13 cellular contexts compared by ENCODE assay signal in genomic region chr2:241870611-241871537, GRCh38. TPM values are rescaled to one million over a fixed set of nuclear protein-coding genes. Genes with fewer than 3 reads are reported as not detected.
A peak's percentile ranks its signal among the peaks of the same experiment; 100 is the strongest.
DNase-seq lines count a peak whose midpoint lies in the region; ATAC-seq, FAIRE-seq and TF ChIP-seq lines count a peak whose summit lies in the region.
"Had no signal": no experiment of that assay in that cellular context is flagged by ENCODE, and none has a peak within 500 bp of the region (broad histone marks: within the 10 kb centered on the region; RNA-seq: fewer than 3 reads in every experiment).

No MANE protein-coding gene starts in this region.

- no peak overlapping the region for H2BK120ac ChIP-seq in neuronal stem cell (ENCODE audit: low read depth, low read length)

- no peak overlapping the region for H3K18ac ChIP-seq in neuronal stem cell (ENCODE audit: low read length)

- FAIRE-seq in GM12878 (lab: Jason Lieb, UNC) = no peak
- FAIRE-seq: endometrium had no signal

- H3K4me2 ChIP-seq in DND-41 (ENCODE audit: insufficient read depth, low read length) (no peak overlapping the region), GM12878 (ENCODE audit: control insufficient read depth, insufficient read depth) (no peak overlapping the region), neuronal stem cell (ENCODE audit: insufficient read depth, low read length, poor library complexity, severe bottlenecking) (no peak overlapping the region)

- ATAC-seq in DND-41 (ENCODE audit: insufficient read depth, low read depth) (peak; percentile 73), GM12878 (peak; percentile 12), HG03045 (IDR thresholded peaks at IDR 0.05; ENCODE audit: unreplicated experiment) (no peak)

- WGBS in GM12878 (ENCODE audit: insufficient coverage, insufficient replicate concordance, low lambda C conversion rate, missing lambda C conversion rate) = 34% methylated on average over 28 of the region's 28 CpGs
- no CpG with 5 or more reads among the region's 28 CpGs for WGBS in neuronal stem cell (ENCODE audit: extremely low coverage in 2 of 2, insufficient read length in 2 of 2, insufficient replicate concordance in 1 of 2), 2 donors

- RAD21 ChIA-PET in GM12878 (lab: Charles Lee; ENCODE audit: unreplicated experiment) = no interaction called here

- H3K79me2 ChIP-seq in DND-41 (ENCODE audit: insufficient read depth, low read length) (no peaks in the 10 kb centered on the region), GM12878 (ENCODE audit: control insufficient read depth, insufficient read depth, low read length) (no peaks in the 10 kb centered on the region)

- DNase-seq in DND-41 (peak; percentile 85), LHCN-M2 (ENCODE audit: low read depth) (peak; percentile 59), GM12878 (ENCODE audit: low read depth, low spot score) (no peak), neuronal stem cell (ENCODE audit: low spot score) (no peak), NCI-H510A (lab: John Stamatoyannopoulos, UW) (no peak), coronary artery (ENCODE audit: low spot score) (no peak)
- DNase-seq: kidney glomerular epithelial cell, SHP77 treated with DMSO at 0.1 percent for 48 hours, sigmoid colon, tibial artery had no signal

- H3K27ac ChIP-seq in DND-41 (ENCODE audit: low read length) = peak overlapping the region; percentile 60
- H3K27ac ChIP-seq in GM12878 (ENCODE audit: control insufficient read depth, insufficient read depth) = no peak overlapping the region
- H3K27ac ChIP-seq in neuronal stem cell (replicated peaks; ENCODE audit: low read length) = no peak overlapping the region
- H3K27ac ChIP-seq in coronary artery = no peak overlapping the region
- H3K27ac ChIP-seq: sigmoid colon, tibial artery had no signal

- H3K9me3 ChIP-seq in DND-41 (ENCODE audit: insufficient read depth, low read length, severe bottlenecking) (no peaks in the 10 kb centered on the region), GM12878 (replicated peaks; ENCODE audit: control insufficient read depth, insufficient read depth, low read length) (no peaks in the 10 kb centered on the region; the same call in 1 of the 3 replicates), neuronal stem cell (replicated peaks in 1 of 2; ENCODE audit: control insufficient read depth in 2 of 2, insufficient read depth in 1 of 2, low read depth in 1 of 2, low read length in 2 of 2) (peaks cover 0 to 4% of the 10 kb centered on the region in 2 donors)
- H3K9me3 ChIP-seq: sigmoid colon, tibial artery had no signal

- no peak overlapping the region for H4K8ac ChIP-seq in neuronal stem cell (ENCODE audit: low read depth, low read length)

- TF ChIP-seq POLR2A in GM12878 (IDR thresholded peaks at IDR 0.05; ENCODE audit: low read depth, low read length) = no peak

- SMC1A ChIA-PET in GM12878 (lab: Charles Lee; ENCODE audit: uncharacterized antibody, unreplicated experiment) = interaction anchor here (0.8 kb wide), 1 partner anchor 27 kb away, joined by 3 read pairs; no protein-coding TSS in a partner anchor

- in situ Hi-C loops in GM12878 (cut with MboI) = loop anchor here (10.0 kb wide), 1 partner anchor 356 kb away; no protein-coding TSS in a partner anchor

- TF ChIP-seq RAD21 in GM12878 (IDR thresholded peaks at IDR 0.05; ENCODE audit: insufficient read depth, low read depth, low read length) = no peak

- no peak overlapping the region for H2BK12ac ChIP-seq in neuronal stem cell (ENCODE audit: low read length)

- POLR2A ChIA-PET in GM12878 (lab: Charles Lee) = no interaction called here

- H3K4me3 ChIP-seq in DND-41 (ENCODE audit: low read depth in 1 of 2, low read length in 2 of 2) (no peak overlapping the region), GM12878 (no peak overlapping the region), neuronal stem cell (ENCODE audit: low read length in 2 of 2) (peak overlapping the region in 1 of 2 donors; percentile 47), coronary artery (no peak overlapping the region)
- H3K4me3 ChIP-seq: sigmoid colon, tibial artery had no signal

- TF ChIP-seq EP300 in GM12878 (IDR thresholded peaks at IDR 0.05; ENCODE audit: borderline replicate concordance in 1 of 2, control insufficient read depth in 1 of 2, low read depth in 2 of 2, low read length in 2 of 2) = no peak

- TF ChIP-seq CTCF in DND-41 (IDR thresholded peaks at IDR 0.05; ENCODE audit: borderline replicate concordance, extremely low read depth, low read length, poor library complexity, severe bottlenecking) (peak; percentile 36), GM12878 (IDR thresholded peaks at IDR 0.05 in 2 of 3, conservative IDR thresholded peaks at IDR 0.05 in 1 of 3; ENCODE audit: control insufficient read depth in 2 of 3, extremely low read depth in 1 of 3, insufficient read depth in 1 of 3, low read depth in 3 of 3, low read length in 3 of 3) (no peak), coronary artery (IDR thresholded peaks at IDR 0.05) (no peak)

- H3K27me3 ChIP-seq in DND-41 (ENCODE audit: insufficient read depth, low read length, poor library complexity) = no peaks in the 10 kb centered on the region
- H3K27me3 ChIP-seq in GM12878 (replicated peaks in 1 of 2; ENCODE audit: control insufficient read depth in 2 of 2, insufficient read depth in 2 of 2, low read length in 1 of 2) = no peaks in the 10 kb centered on the region
- H3K27me3 ChIP-seq in neuronal stem cell (ENCODE audit: control insufficient read depth in 3 of 3, insufficient read depth in 3 of 3, low read depth in 1 of 3, low read length in 3 of 3) = peaks cover 0 to 26% (median 2%) of the 10 kb centered on the region in 3 experiments

- peaks cover 2% of the 10 kb centered on the region for H3K79me1 ChIP-seq in neuronal stem cell (ENCODE audit: low read depth, low read length)

- H2BK15ac ChIP-seq in neuronal stem cell (ENCODE audit: low read length) = peak overlapping the region; percentile 30

- peak overlapping the region; percentile 40 for H2AK5ac ChIP-seq in neuronal stem cell (ENCODE audit: low read depth, low read length)

- no peak overlapping the region for H3K23ac ChIP-seq in neuronal stem cell (ENCODE audit: low read depth, low read length, poor library complexity)

- no peaks in the 10 kb centered on the region for H3K36me3 ChIP-seq in DND-41 (ENCODE audit: insufficient read depth, low read length)
- no peaks in the 10 kb centered on the region for H3K36me3 ChIP-seq in GM12878 (ENCODE audit: control insufficient read depth in 2 of 2, insufficient read depth in 2 of 2, low read length in 1 of 2)
- no peaks in the 10 kb centered on the region for H3K36me3 ChIP-seq in neuronal stem cell (replicated peaks in 1 of 2; ENCODE audit: control insufficient read depth in 2 of 2, insufficient read depth in 2 of 2, low read length in 2 of 2)
- H3K36me3 ChIP-seq: sigmoid colon, tibial artery had no signal

- no TSS peak for BruUV-seq in GM12878 (replicated peaks; lab: Mats Ljungman, UMichigan)

- H2AFZ ChIP-seq in DND-41 (ENCODE audit: low read depth, low read length) = no peak overlapping the region
- no peak overlapping the region for H2AFZ ChIP-seq in GM12878 (ENCODE audit: control insufficient read depth, low read depth, low read length)
- no peak overlapping the region for H2AFZ ChIP-seq in neuronal stem cell (ENCODE audit: low read length)

- intact Hi-C loops in GM12878 (cut with micrococcal nuclease; ENCODE audit: unreplicated experiment) = no loop called here

- CTCF ChIA-PET in GM12878 (lab: Yijun Ruan, JAX) = no interaction called here

- H3K4me1 ChIP-seq in DND-41 (ENCODE audit: insufficient read depth, low read length) (peaks cover 64% of the 10 kb centered on the region), GM12878 (ENCODE audit: control insufficient read depth, insufficient read depth, low read length) (no peaks in the 10 kb centered on the region), neuronal stem cell (ENCODE audit: control insufficient read depth in 2 of 2, insufficient read depth in 1 of 2, low read depth in 1 of 2, low read length in 2 of 2) (peaks cover 0 to 4% of the 10 kb centered on the region in 2 donors)

- H4K20me1 ChIP-seq in DND-41 (ENCODE audit: insufficient read depth, low read length) (peaks cover 21% of the 10 kb centered on the region), GM12878 (ENCODE audit: control insufficient read depth, insufficient read depth) (peaks cover 1% of the 10 kb centered on the region; the same call in 1 of the 2 replicates)

- H3K9ac ChIP-seq in DND-41 (ENCODE audit: low read depth, low read length) = no peak overlapping the region
- H3K9ac ChIP-seq in GM12878 (ENCODE audit: control insufficient read depth, insufficient read depth, low read length) = no peak overlapping the region
- H3K9ac ChIP-seq in neuronal stem cell (ENCODE audit: low read depth, low read length, poor library complexity) = peak overlapping the region; percentile 16

- peak overlapping the region; percentile 63 for H3K14ac ChIP-seq in neuronal stem cell (ENCODE audit: low read length)

- no peak overlapping the region for H4K91ac ChIP-seq in neuronal stem cell (ENCODE audit: low read depth, low read length, poor library complexity)

- no peak overlapping the region for H3K4ac ChIP-seq in neuronal stem cell (ENCODE audit: low read length)

- peak overlapping the region; percentile 48 for H2BK5ac ChIP-seq in neuronal stem cell (ENCODE audit: low read length)

RNA-seq across cellular contexts. Expression of gene RTP5, which starts 1.3 kb away (rescaled TPM):
- not detected in 2 replicates for total RNA-seq in LHCN-M2 (2014; rRNA removed)
- polyA plus RNA-seq in LHCN-M2 (2012) = not detected
- not detected in 2 replicates for total RNA-seq in GM12878 (2013; cell fraction: nucleolus; rRNA removed)
- not detected in 2 replicates for total RNA-seq in GM12878 (2014; rRNA removed)
- total RNA-seq in GM12878 (2014; rRNA removed; fragmentation: Illumina TruSeq; extraction: Trizol) = not detected in 2 replicates
- not detected in 2 replicates for total RNA-seq in GM12878 (2021)
- polyA plus RNA-seq in GM12878 (2011; ENCODE audit: low read depth) = not detected
- not detected in 2 replicates for polyA plus RNA-seq in GM12878 (2011; rRNA removed)
- not detected in 2 replicates for polyA plus RNA-seq in GM12878 (2011; cell fraction: cytosol; rRNA removed)
- polyA plus RNA-seq in GM12878 (2011; cell fraction: nucleus; rRNA removed) = 0.07 and 0.09 TPM in 2 replicates
- polyA plus RNA-seq in GM12878 (2012) = 0.15 and 0.17 TPM in 2 replicates
- polyA plus RNA-seq in GM12878 (2014; fragmentation: Illumina TruSeq; extraction: Trizol) = not detected in 2 replicates
- not detected for polyA plus RNA-seq in GM12878 (2014; fragmentation: Nextera tagmentation; extraction: Ambion mirVana)
- polyA plus RNA-seq in GM12878 (2014; rRNA removed) = 0.05 TPM in 1 of 2 replicates, not detected in the other
- not detected for polyA plus RNA-seq in GM12878 (2016; fragmentation: Nextera tagmentation; extraction: Ambion mirVana)
- not detected in 2 replicates for polyA minus RNA-seq in GM12878 (2011; rRNA and poly(A)+ RNA removed)
- not detected in 2 replicates for polyA minus RNA-seq in GM12878 (2011; cell fraction: cytosol; rRNA and poly(A)+ RNA removed)
- not detected in 2 replicates for polyA minus RNA-seq in GM12878 (2011; cell fraction: nucleus; rRNA and poly(A)+ RNA removed)
- not detected for polyA plus RNA-seq in neuronal stem cell (2013, experiment 1 of 2)
- polyA plus RNA-seq in neuronal stem cell (2013, experiment 2 of 2) = not detected

RNA-seq across cellular contexts. Expression of gene PDCD1, which starts 12.2 kb away (rescaled TPM):
- total RNA-seq in LHCN-M2 (2014; rRNA removed) (not detected in 2 replicates), GM12878 (2014; rRNA removed) (3.7 and 3.9 TPM in 2 replicates), GM12878 (2014; rRNA removed; fragmentation: Illumina TruSeq; extraction: Trizol) (1.1 and 1.5 TPM in 2 replicates), GM12878 (2021) (3.6 and 4.0 TPM in 2 replicates)
- not detected for polyA plus RNA-seq in LHCN-M2 (2012)
- 10.1 and 11.8 TPM in 2 replicates for total RNA-seq in GM12878 (2013; cell fraction: nucleolus; rRNA removed)
- polyA plus RNA-seq in GM12878 (2011; ENCODE audit: low read depth) = 1.2 TPM
- polyA plus RNA-seq in GM12878 (2011; rRNA removed) (3.8 and 6.4 TPM in 2 replicates), GM12878 (2014; fragmentation: Illumina TruSeq; extraction: Trizol) (0.62 TPM in 1 of 2 replicates, not detected in the other), GM12878 (2014; fragmentation: Nextera tagmentation; extraction: Ambion mirVana) (not detected), GM12878 (2014; rRNA removed) (4.2 and 4.6 TPM in 2 replicates), GM12878 (2016; fragmentation: Nextera tagmentation; extraction: Ambion mirVana) (1 to 10 TPM; 1.4 to 1.9 TPM)
- polyA plus RNA-seq in GM12878 (2011; cell fraction: cytosol; rRNA removed) = 11.9 and 20.2 TPM in 2 replicates
- polyA plus RNA-seq in GM12878 (2011; cell fraction: nucleus; rRNA removed) = 23.7 and 25.2 TPM in 2 replicates
- 5.5 and 7.3 TPM in 2 replicates for polyA plus RNA-seq in GM12878 (2012)
- 2.3 and 12.1 TPM in 2 replicates for polyA minus RNA-seq in GM12878 (2011; rRNA and poly(A)+ RNA removed)
- polyA minus RNA-seq in GM12878 (2011; cell fraction: cytosol; rRNA and poly(A)+ RNA removed) = 5.8 and 7.2 TPM in 2 replicates
- polyA minus RNA-seq in GM12878 (2011; cell fraction: nucleus; rRNA and poly(A)+ RNA removed) = 3.0 and 4.2 TPM in 2 replicates
- not detected for polyA plus RNA-seq in neuronal stem cell (2013, experiment 1 of 2)
- polyA plus RNA-seq in neuronal stem cell (2013, experiment 2 of 2) = not detected
- polyA plus RNA-seq: neural cell had no signal

Comparison
In these comparisons a context has a peak if more than half of its experiments do, and no peak if none do; other contexts are left out.
1. DNase-seq: peak in DND-41 (single experiment) and LHCN-M2 (single experiment); none in GM12878 (single experiment), neuronal stem cell (single experiment), NCI-H510A (single experiment) and coronary artery (single experiment).